Comparison of ENCODE assay signal across 36 cellular contexts in the genomic region with DNA sequence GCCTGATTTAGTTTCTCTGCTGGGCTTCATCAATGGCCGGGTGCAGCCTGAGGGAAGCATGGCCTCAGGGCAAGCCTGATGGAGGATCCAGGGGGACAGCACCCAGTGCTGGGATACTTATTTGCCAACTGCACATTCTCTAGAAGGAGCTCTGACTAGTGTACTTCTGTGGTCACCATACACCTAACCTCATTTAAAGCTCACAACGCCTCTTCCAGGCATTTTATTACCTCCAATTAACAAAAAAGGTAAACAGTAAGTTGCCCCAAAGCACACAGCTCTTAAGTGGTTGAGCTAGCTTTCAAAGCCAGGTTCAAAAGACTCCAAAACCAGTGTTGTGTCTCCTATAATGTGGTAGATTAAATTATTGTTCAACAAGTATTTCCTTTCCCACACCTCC. TPM values are rescaled to one million over a fixed set of nuclear protein-coding genes. Genes with fewer than 3 reads are reported as not detected.
DNase-seq lines count a peak whose midpoint lies in the region; ATAC-seq and TF ChIP-seq lines count a peak whose summit lies in the region.
"Had no signal": no experiment of that assay in that cellular context is flagged by ENCODE, and none has a peak within 500 bp of the region (broad histone marks: within the 10 kb centered on the region; RNA-seq: fewer than 3 reads in every experiment).

No MANE protein-coding gene starts in this region.

- H3K18ac ChIP-seq in IMR-90 (ENCODE audit: low read depth, low read length) (no peak overlapping the region), mesenchymal stem cell (ENCODE audit: low read depth in 1 of 2, low read length in 2 of 2) (no peak overlapping the region)

- in situ Hi-C loops in IMR-90 (cut with MboI; ENCODE audit: low sequenced_read_pairs) = no loop called here

- H3K79me1 ChIP-seq in IMR-90 (ENCODE audit: low read depth in 1 of 2, low read length in 2 of 2) = no peaks in the 10 kb centered on the region
- no peaks in the 10 kb centered on the region for H3K79me1 ChIP-seq in mesenchymal stem cell (replicated peaks; ENCODE audit: low read length, poor library complexity, severe bottlenecking)

- H4K20me1 ChIP-seq in IMR-90 (ENCODE audit: insufficient read depth, low read length) = no peaks in the 10 kb centered on the region
- H4K20me1 ChIP-seq in osteoblast (ENCODE audit: insufficient read depth, low read length) = no peaks in the 10 kb centered on the region

- H3K79me2 ChIP-seq in osteoblast (ENCODE audit: insufficient read depth, low read length) = no peaks in the 10 kb centered on the region
- H3K79me2 ChIP-seq: parathyroid adenoma had no signal

- H2BK5ac ChIP-seq in IMR-90 (ENCODE audit: low read depth, low read length, poor library complexity, severe bottlenecking) = no peak overlapping the region
- H2BK5ac ChIP-seq in mesenchymal stem cell (ENCODE audit: low read depth, low read length, poor library complexity, severe bottlenecking) = no peak overlapping the region

- intact Hi-C loops in IMR-90 (cut with micrococcal nuclease) = no loop called here

- H4K91ac ChIP-seq in IMR-90 (ENCODE audit: insufficient read depth, low read depth, low read length) (no peak overlapping the region), mesenchymal stem cell (ENCODE audit: low read length) (no peak overlapping the region)

- no peak overlapping the region for H2AK9ac ChIP-seq in IMR-90 (replicated peaks; ENCODE audit: low read depth, low read length, poor library complexity)

- no peak overlapping the region for H2BK20ac ChIP-seq in IMR-90 (ENCODE audit: low read depth, low read length)

- no peak for ATAC-seq in IMR-90 (ENCODE audit: low read depth)
- ATAC-seq in GM18870 (IDR thresholded peaks at IDR 0.05; ENCODE audit: unreplicated experiment) = no peak
- ATAC-seq: A549; activated CD8-positive, alpha-beta memory T cell treated with anti-CD3 and anti-CD28 coated beads, Interleukin-2, amount 10 ng/mL, durations not matched to agents 7 days and 5 days; activated T-cell treated with anti-CD3 and anti-CD28 coated beads, Interleukin-2, amount 50 U/mL, for 4 hours; Right ventricle myocardium inferior; stimulated activated naive B cell treated with anti-CD40 and anti-IgM and Interleukin-4, amounts not matched to agents 10 μg/mL and 1 μg/mL and 100 μg/mL, for 72 hours had no signal

- H2BK12ac ChIP-seq in mesenchymal stem cell (ENCODE audit: low read length in 2 of 2) = no peak overlapping the region

- no peak overlapping the region for H4K5ac ChIP-seq in IMR-90 (ENCODE audit: low read depth, low read length)

- POLR2A ChIA-PET in IMR-90 (lab: Charles Lee; ENCODE audit: unreplicated experiment) = no interaction called here

- H3K4me3 ChIP-seq in IMR-90 (ENCODE audit: insufficient read depth, low read depth, low read length) (no peak overlapping the region), mesenchymal stem cell (ENCODE audit: insufficient read depth in 1 of 2, low read depth in 1 of 2, low read length in 2 of 2) (no peak overlapping the region), osteoblast (ENCODE audit: insufficient read depth, low read length) (no peak overlapping the region)
- H3K4me3 ChIP-seq: A549, ascending aorta, coronary artery, K562, skin epidermis had no signal

- TF ChIP-seq POLR2A in IMR-90 (IDR thresholded peaks at IDR 0.05; ENCODE audit: low read depth, low read length) = no peak

- H3K14ac ChIP-seq in IMR-90 (replicated peaks; ENCODE audit: low read depth, low read length) = no peak overlapping the region
- no peak overlapping the region for H3K14ac ChIP-seq in mesenchymal stem cell (ENCODE audit: low read length in 2 of 2)

- H2BK120ac ChIP-seq in IMR-90 (ENCODE audit: low read depth, low read length) (no peak overlapping the region), mesenchymal stem cell (ENCODE audit: low read depth, low read length) (no peak overlapping the region)

- H3K9me3 ChIP-seq in IMR-90 (ENCODE audit: control insufficient read depth, insufficient read depth, low read length) (no peaks in the 10 kb centered on the region), mesenchymal stem cell (ENCODE audit: control insufficient read depth, low read length) (no peaks in the 10 kb centered on the region), osteoblast (ENCODE audit: low read depth, low read length) (no peaks in the 10 kb centered on the region)
- H3K9me3 ChIP-seq: A549, ascending aorta, SK-N-SH had no signal

- no peak overlapping the region for H2AK5ac ChIP-seq in IMR-90 (ENCODE audit: low read depth, low read length)
- H2AK5ac ChIP-seq in mesenchymal stem cell (ENCODE audit: low read length, severe bottlenecking) = peak overlapping the region; percentile 36

- dilution Hi-C loops in IMR-90 (cut with HindIII; ENCODE audit: low sequenced_read_pairs, unreplicated experiment) = no loop called here

- H4K8ac ChIP-seq in IMR-90 (ENCODE audit: low read depth in 2 of 2, low read length in 2 of 2) (no peak overlapping the region), mesenchymal stem cell (ENCODE audit: low read length) (no peak overlapping the region)

- no peaks in the 10 kb centered on the region for H3K36me3 ChIP-seq in IMR-90 (ENCODE audit: control insufficient read depth, insufficient read depth, low read length)
- no peaks in the 10 kb centered on the region for H3K36me3 ChIP-seq in mesenchymal stem cell (ENCODE audit: control insufficient read depth in 1 of 2, insufficient read depth in 2 of 2, low read depth in 1 of 2, low read length in 2 of 2)
- H3K36me3 ChIP-seq in osteoblast (ENCODE audit: insufficient read depth, low read length) = no peaks in the 10 kb centered on the region
- H3K36me3 ChIP-seq: ascending aorta had no signal

- BruUV-seq in IMR-90 (replicated peaks; lab: Mats Ljungman, UMichigan) = no TSS peak

- peak in 2 of 3 experiments; percentile 41 to 61 for DNase-seq in NCI-H1417 (lab: John Stamatoyannopoulos, UW)
- no peak for DNase-seq in NCI-H1417 treated with DMSO at 0.1 percent for 48 hours (lab: John Stamatoyannopoulos, UW)
- DNase-seq in IMR-90 = no peak
- peak; percentile 30 for DNase-seq in NCI-H774 (lab: John Stamatoyannopoulos, UW)
- DNase-seq in mesenchymal stem cell = no peak
- no peak for DNase-seq in osteoblast (ENCODE audit: insufficient read length, low spot score, missing footprints)
- DNase-seq in NCI-H1436 (lab: John Stamatoyannopoulos, UW) = no peak
- DNase-seq: activated CD4-positive, alpha-beta T cell treated with anti-CD3 and anti-CD28 coated beads, Interleukin-2, amount 50 U/mL, for 1 hour; activated CD4-positive, CD25-positive, alpha-beta regulatory T cell; activated CD8-positive, alpha-beta memory T cell treated with anti-CD3 and anti-CD28 coated beads, Interleukin-2, amount 10 ng/mL, durations not matched to agents 7 days and 5 days; activated gamma-delta T cell treated with Interleukin-2 at 50 U/mL for 16 hours; activated T-cell treated with anti-CD3 and anti-CD28 coated beads, Interleukin-2, amount 50 U/mL, for 4 hours; CD4-positive, alpha-beta T cell; effector CD8-positive, alpha-beta T cell; H9; hypothalamus; immature natural killer cell; mesendoderm; NCI-H1694 treated with DMSO at 0.1 percent for 48 hours; NCI-H345; NK-92 treated with Interleukin-12 subunit alpha and Interleukin-12 subunit beta, amount 100 ng/mL, for 24 hours; SK-N-SH; stimulated activated naive B cell treated with anti-CD40 and anti-IgM and Interleukin-4, amounts not matched to agents 10 μg/mL and 1 μg/mL and 100 μg/mL, for 72 hours had no signal

- H3K27ac ChIP-seq in IMR-90 (ENCODE audit: insufficient read depth, low read length) = no peak overlapping the region
- no peak overlapping the region for H3K27ac ChIP-seq in mesenchymal stem cell (ENCODE audit: low read length, poor library complexity, severe bottlenecking)
- H3K27ac ChIP-seq in osteoblast (ENCODE audit: low read depth, low read length) = no peak overlapping the region
- H3K27ac ChIP-seq: ascending aorta, coronary artery, parathyroid adenoma, skin epidermis had no signal

- H3K23ac ChIP-seq in IMR-90 (ENCODE audit: low read depth, low read length) = no peak overlapping the region
- H3K23ac ChIP-seq in mesenchymal stem cell (ENCODE audit: low read length in 2 of 2) = no peak overlapping the region

- TF ChIP-seq CTCF in IMR-90 (conservative IDR thresholded peaks at IDR 0.05; ENCODE audit: low read depth, low read length) (no peak), osteoblast (IDR thresholded peaks at IDR 0.05; ENCODE audit: extremely low read depth, low read depth, low read length) (no peak)

- H3K9ac ChIP-seq in IMR-90 (ENCODE audit: low read depth, low read length) = no peak overlapping the region
- no peak overlapping the region for H3K9ac ChIP-seq in mesenchymal stem cell (ENCODE audit: low read length)
- H3K9ac ChIP-seq: parathyroid adenoma, SK-N-SH had no signal

- H3K9me1 ChIP-seq in IMR-90 (ENCODE audit: insufficient read depth, low read length) = no peaks in the 10 kb centered on the region

- no peak overlapping the region for H3K4ac ChIP-seq in IMR-90 (ENCODE audit: low read depth, low read length)
- no peak overlapping the region for H3K4ac ChIP-seq in mesenchymal stem cell (ENCODE audit: low read depth in 1 of 2, low read length in 2 of 2)

- no peak overlapping the region for H3K4me2 ChIP-seq in IMR-90 (ENCODE audit: low read depth, low read length)
- no peak overlapping the region for H3K4me2 ChIP-seq in mesenchymal stem cell (ENCODE audit: low read length, poor library complexity, severe bottlenecking)
- H3K4me2 ChIP-seq in osteoblast (ENCODE audit: insufficient read depth, low read length) = no peak overlapping the region
- H3K4me2 ChIP-seq: A549, SK-N-SH had no signal

- no peaks in the 10 kb centered on the region for H3K4me1 ChIP-seq in IMR-90 (ENCODE audit: control insufficient read depth, insufficient read depth, low read length)
- H3K4me1 ChIP-seq in mesenchymal stem cell (ENCODE audit: control insufficient read depth, insufficient read depth, low read depth, low read length) = peaks cover 3% of the 10 kb centered on the region
- H3K4me1 ChIP-seq in osteoblast (ENCODE audit: insufficient read depth, low read length) = no peaks in the 10 kb centered on the region
- H3K4me1 ChIP-seq: ascending aorta, parathyroid adenoma had no signal

- CTCF ChIA-PET in IMR-90 (lab: Yijun Ruan, JAX) = no interaction called here

- H3K56ac ChIP-seq in IMR-90 (ENCODE audit: extremely low read depth, insufficient read depth, low read length) = no peak overlapping the region

- H2AFZ ChIP-seq in IMR-90 (replicated peaks; ENCODE audit: low read length, poor library complexity) (peak overlapping the region; percentile 47), mesenchymal stem cell (ENCODE audit: low read depth, low read length) (no peak overlapping the region), osteoblast (ENCODE audit: low read length) (no peak overlapping the region)
- H2AFZ ChIP-seq: parathyroid adenoma had no signal

- TF ChIP-seq RAD21 in IMR-90 (IDR thresholded peaks at IDR 0.05; ENCODE audit: low read length) = no peak

- WGBS in IMR-90 (ENCODE audit: extremely low coverage in 2 of 2, insufficient read length in 1 of 2), 2 experiments = no CpG with 5 or more reads among the region's 2 CpGs
- 64% methylated on average over 2 of the region's 2 CpGs for WGBS in mesenchymal stem cell

- H3K27me3 ChIP-seq in IMR-90 (ENCODE audit: control insufficient read depth, insufficient read depth, low read length) = no peaks in the 10 kb centered on the region
- peaks cover 0 to 20% of the 10 kb centered on the region in 2 experiments for H3K27me3 ChIP-seq in mesenchymal stem cell (ENCODE audit: control insufficient read depth in 1 of 2, insufficient read depth in 1 of 2, low read length in 2 of 2)
- no peaks in the 10 kb centered on the region for H3K27me3 ChIP-seq in osteoblast (ENCODE audit: insufficient read depth, low read length)
- H3K27me3 ChIP-seq: ascending aorta had no signal

- H2BK15ac ChIP-seq in IMR-90 (ENCODE audit: low read depth, low read length) (peak overlapping the region; percentile 41; the same call in 1 of the 3 replicates), mesenchymal stem cell (ENCODE audit: low read depth, poor library complexity, severe bottlenecking) (no peak overlapping the region)

RNA-seq across cellular contexts. Expression of a gene that starts 26.8 kb away (rescaled TPM):
- total RNA-seq in IMR-90 (2012; rRNA removed) (not detected in 2 replicates), osteoblast (not detected in 2 replicates)
- not detected in 2 replicates for polyA plus RNA-seq in IMR-90 (2012; rRNA removed)
- not detected in 2 replicates for polyA plus RNA-seq in IMR-90 (2012; cell fraction: cytosol; rRNA removed)
- not detected in 2 replicates for polyA plus RNA-seq in IMR-90 (2012; cell fraction: nucleus; rRNA removed; ENCODE audit: low replicate concordance)
- not detected for polyA plus RNA-seq in mesenchymal stem cell (2013, experiment 1 of 2)
- polyA plus RNA-seq in mesenchymal stem cell (2013, experiment 2 of 2) = not detected
- total RNA-seq: activated CD8-positive, alpha-beta memory T cell treated with anti-CD3 and anti-CD28 coated beads, Interleukin-2, amount 10 ng/mL, durations not matched to agents 7 days and 5 days; activated T-cell treated with anti-CD3 and anti-CD28 coated beads, Interleukin-2, amount 50 U/mL, for 4 hours; ascending aorta; cardiac septum; CD4-positive, alpha-beta T cell; G401; H9; K562; MCF 10A; neural crest cell; Right ventricle myocardium inferior; urinary bladder had no signal
- polyA plus RNA-seq: A549, immature natural killer cell, SK-N-SH, urinary bladder had no signal

Comparison
In these comparisons a context has a peak if more than half of its experiments do, and no peak if none do; other contexts are left out.
1. DNase-seq: peak in NCI-H1417 (2 of 3) and NCI-H774 (single experiment); none in NCI-H1417 treated with DMSO at 0.1 percent for 48 hours (single experiment), IMR-90 (single experiment), mesenchymal stem cell (single experiment), osteoblast (single experiment) and NCI-H1436 (single experiment).